In the genomic region with DNA sequence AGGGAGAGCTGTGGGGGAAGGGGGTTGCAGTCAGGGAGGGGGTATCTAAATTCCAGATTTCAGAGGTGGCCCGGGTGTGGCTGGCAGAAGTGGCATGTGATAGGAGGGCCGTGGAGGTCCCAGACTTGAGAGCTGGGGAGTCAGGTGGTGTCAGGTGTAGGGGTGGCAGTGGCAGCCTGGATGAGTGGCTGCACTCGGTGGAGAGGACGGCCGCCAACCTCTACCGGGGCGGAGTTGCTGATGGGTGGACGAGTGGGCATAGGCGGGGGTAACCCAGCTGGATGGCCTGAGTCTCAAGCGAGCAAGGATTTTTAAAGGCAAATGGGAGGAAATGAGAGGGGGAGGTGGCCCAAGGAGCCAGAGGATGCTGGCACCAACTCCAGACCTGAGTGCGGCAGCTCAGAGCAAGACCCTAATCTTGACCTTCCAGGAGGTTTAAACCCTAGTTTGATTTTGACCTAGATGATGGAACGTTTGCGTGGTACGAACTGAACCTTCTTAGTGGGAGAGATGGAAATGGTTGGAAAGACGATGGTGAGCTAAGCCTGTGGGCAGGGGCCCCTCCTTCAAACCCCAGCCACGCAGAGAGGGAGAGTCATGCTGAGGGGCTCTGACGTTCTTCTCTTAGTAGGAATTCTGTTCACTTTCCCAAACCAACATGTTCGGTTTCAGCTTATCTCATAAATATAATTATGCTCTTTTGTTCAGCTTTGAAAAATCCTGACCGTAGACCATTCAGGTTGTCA, we compare ENCODE assay signal across 1 cellular context.
TF ChIP-seq lines count a peak whose summit lies in the region.

No MANE protein-coding gene starts in this region.

TF ChIP-seq in GM12878, 131 proteins besides CTCF, POLR2A, EP300 and RAD21:
- TF ChIP-seq ZNF622 (IDR thresholded peaks at IDR 0.05) (no peak), WRNIP1 (IDR thresholded peaks at IDR 0.05; ENCODE audit: borderline replicate concordance, low read depth, low read length) (no peak), CHD2 (IDR thresholded peaks at IDR 0.05; ENCODE audit: borderline replicate concordance, low read depth, low read length) (no peak), JUND (IDR thresholded peaks at IDR 0.05; ENCODE audit: low read depth, low read length) (no peak), LARP7 (IDR thresholded peaks at IDR 0.05) (no peak), CHD1 (IDR thresholded peaks at IDR 0.05; ENCODE audit: low read depth, low read length) (no peak)
- TF ChIP-seq, protein P1, sequence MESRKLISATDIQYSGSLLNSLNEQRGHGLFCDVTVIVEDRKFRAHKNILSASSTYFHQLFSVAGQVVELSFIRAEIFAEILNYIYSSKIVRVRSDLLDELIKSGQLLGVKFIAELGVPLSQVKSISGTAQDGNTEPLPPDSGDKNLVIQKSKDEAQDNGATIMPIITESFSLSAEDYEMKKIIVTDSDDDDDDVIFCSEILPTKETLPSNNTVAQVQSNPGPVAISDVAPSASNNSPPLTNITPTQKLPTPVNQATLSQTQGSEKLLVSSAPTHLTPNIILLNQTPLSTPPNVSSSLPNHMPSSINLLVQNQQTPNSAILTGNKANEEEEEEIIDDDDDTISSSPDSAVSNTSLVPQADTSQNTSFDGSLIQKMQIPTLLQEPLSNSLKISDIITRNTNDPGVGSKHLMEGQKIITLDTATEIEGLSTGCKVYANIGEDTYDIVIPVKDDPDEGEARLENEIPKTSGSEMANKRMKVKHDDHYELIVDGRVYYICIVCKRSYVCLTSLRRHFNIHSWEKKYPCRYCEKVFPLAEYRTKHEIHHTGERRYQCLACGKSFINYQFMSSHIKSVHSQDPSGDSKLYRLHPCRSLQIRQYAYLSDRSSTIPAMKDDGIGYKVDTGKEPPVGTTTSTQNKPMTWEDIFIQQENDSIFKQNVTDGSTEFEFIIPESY (IDR thresholded peaks at IDR 0.05): no peak
- TF ChIP-seq, protein P2, sequence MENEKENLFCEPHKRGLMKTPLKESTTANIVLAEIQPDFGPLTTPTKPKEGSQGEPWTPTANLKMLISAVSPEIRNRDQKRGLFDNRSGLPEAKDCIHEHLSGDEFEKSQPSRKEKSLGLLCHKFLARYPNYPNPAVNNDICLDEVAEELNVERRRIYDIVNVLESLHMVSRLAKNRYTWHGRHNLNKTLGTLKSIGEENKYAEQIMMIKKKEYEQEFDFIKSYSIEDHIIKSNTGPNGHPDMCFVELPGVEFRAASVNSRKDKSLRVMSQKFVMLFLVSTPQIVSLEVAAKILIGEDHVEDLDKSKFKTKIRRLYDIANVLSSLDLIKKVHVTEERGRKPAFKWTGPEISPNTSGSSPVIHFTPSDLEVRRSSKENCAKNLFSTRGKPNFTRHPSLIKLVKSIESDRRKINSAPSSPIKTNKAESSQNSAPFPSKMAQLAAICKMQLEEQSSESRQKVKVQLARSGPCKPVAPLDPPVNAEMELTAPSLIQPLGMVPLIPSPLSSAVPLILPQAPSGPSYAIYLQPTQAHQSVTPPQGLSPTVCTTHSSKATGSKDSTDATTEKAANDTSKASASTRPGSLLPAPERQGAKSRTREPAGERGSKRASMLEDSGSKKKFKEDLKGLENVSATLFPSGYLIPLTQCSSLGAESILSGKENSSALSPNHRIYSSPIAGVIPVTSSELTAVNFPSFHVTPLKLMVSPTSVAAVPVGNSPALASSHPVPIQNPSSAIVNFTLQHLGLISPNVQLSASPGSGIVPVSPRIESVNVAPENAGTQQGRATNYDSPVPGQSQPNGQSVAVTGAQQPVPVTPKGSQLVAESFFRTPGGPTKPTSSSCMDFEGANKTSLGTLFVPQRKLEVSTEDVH (IDR thresholded peaks at IDR 0.05; ENCODE audit: low read depth, partially characterized antibody): no peak
